8 cellular contexts compared by ENCODE assay signal in genomic region chr5:123511648-123512605, GRCh38. TPM values are rescaled to one million over a fixed set of nuclear protein-coding genes. Genes with fewer than 3 reads are reported as not detected.
A peak's percentile ranks its signal among the peaks of the same experiment; 100 is the strongest.
DNase-seq lines count a peak whose midpoint lies in the region; ATAC-seq and TF ChIP-seq lines count a peak whose summit lies in the region.

Gene CSNK1G3 (plus strand): TSS chr5:123512177. CDS start chr5:123545664, 33,487 bp downstream.

- TF ChIP-seq EP300 in Ishikawa (IDR thresholded peaks at IDR 0.05; ENCODE audit: borderline replicate concordance) = no peak

- TF ChIP-seq CTCF in epithelial cell of proximal tubule (conservative IDR thresholded peaks at IDR 0.05; ENCODE audit: low read depth, low read length) = no peak

- no peak for TF ChIP-seq RAD21 in Ishikawa (IDR thresholded peaks at IDR 0.05; ENCODE audit: low read depth)

- peak; percentile 95 for ATAC-seq in GM21576 (IDR thresholded peaks at IDR 0.05; ENCODE audit: unreplicated experiment)

- peaks cover 8% of the 10 kb centered on the region for H3K36me3 Mint-ChIP-seq in activated T-cell treated with anti-CD3 and anti-CD28 coated beads, Interleukin-2, amount 50 U/mL, for 24 hours (ENCODE audit: low read depth)

- H3K9me3 Mint-ChIP-seq in activated T-cell treated with anti-CD3 and anti-CD28 coated beads, Interleukin-2, amount 50 U/mL, for 24 hours = no peaks in the 10 kb centered on the region

- H3K4me3 Mint-ChIP-seq in activated T-cell treated with anti-CD3 and anti-CD28 coated beads, Interleukin-2, amount 50 U/mL, for 24 hours = peak within 1 kb of the TSS; percentile 98

- peak within 1 kb of the TSS; percentile 99 for H3K27ac Mint-ChIP-seq in activated T-cell treated with anti-CD3 and anti-CD28 coated beads, Interleukin-2, amount 50 U/mL, for 24 hours

- peak within 1 kb of the TSS; percentile 80 for H3K4me3 ChIP-seq in epithelial cell of proximal tubule (ENCODE audit: low read depth, low read length)

- DNase-seq in DMS153 treated with DMSO at 0.1 percent for 48 hours (lab: John Stamatoyannopoulos, UW; ENCODE audit: unreplicated experiment) (peak; percentile 63), epithelial cell of proximal tubule (ENCODE audit: low read depth) (peak; percentile 75), mucosa of gallbladder (ENCODE audit: low spot score) (peak; percentile 98)
- peak; percentile 89 for DNase-seq in activated T-cell treated with anti-CD3 and anti-CD28 coated beads, Interleukin-2, amount 50 U/mL, for 24 hours
- DNase-seq in stimulated activated CD8-positive, alpha-beta memory T cell treated with anti-CD3 and anti-CD28 coated beads, Interleukin-4, amount 100 ng/mL, for 4 hours (ENCODE audit: low read depth in 2 of 2, low spot score in 1 of 2) = peak; percentile 74 to 81

- H3K4me1 Mint-ChIP-seq in activated T-cell treated with anti-CD3 and anti-CD28 coated beads, Interleukin-2, amount 50 U/mL, for 24 hours (ENCODE audit: low read depth) = peaks cover 49% of the 10 kb centered on the region

- H3K27me3 Mint-ChIP-seq in activated T-cell treated with anti-CD3 and anti-CD28 coated beads, Interleukin-2, amount 50 U/mL, for 24 hours = peaks cover 6% of the 10 kb centered on the region

TF ChIP-seq in Ishikawa, 13 proteins besides CTCF, POLR2A, EP300 and RAD21:
- TF ChIP-seq TCF12 (IDR thresholded peaks at IDR 0.05; ENCODE audit: low read depth) (peak; percentile 64; the same call in 1 of the 2 replicates), TEAD4 (IDR thresholded peaks at IDR 0.05) (peak; percentile 55), CREB1 (IDR thresholded peaks at IDR 0.05; ENCODE audit: low read depth) (peak; percentile 28; the same call in 1 of the 2 replicates), NFIC (IDR thresholded peaks at IDR 0.05) (peak; percentile 24; the same call in 1 of the 2 replicates), USF1 (IDR thresholded peaks at IDR 0.05) (no peak), EGR1 (IDR thresholded peaks at IDR 0.05) (peak; percentile 30; the same call in 1 of the 2 replicates), YY1 (IDR thresholded peaks at IDR 0.05; ENCODE audit: low read depth) (peak; percentile 34; the same call in 1 of the 2 replicates), CEBPB (IDR thresholded peaks at IDR 0.05) (peak; percentile 31; the same call in 1 of the 2 replicates), TAF1 (IDR thresholded peaks at IDR 0.05; ENCODE audit: low read depth) (peak; percentile 96), ZBTB7A (IDR thresholded peaks at IDR 0.05; ENCODE audit: low read depth) (no peak), REST (IDR thresholded peaks at IDR 0.05; ENCODE audit: low read depth) (no peak), FOXM1 (IDR thresholded peaks at IDR 0.05; ENCODE audit: borderline replicate concordance, low read depth) (no peak), MAX (IDR thresholded peaks at IDR 0.05) (peak; percentile 57)

TF ChIP-seq in PFSK-1, 5 proteins besides CTCF, POLR2A, EP300 and RAD21:
- TF ChIP-seq FOXP2 (optimal IDR thresholded peaks at IDR 0.05; ENCODE audit: borderline replicate concordance, extremely low read depth, extremely low read length, insufficient read depth) (no peak), TAF1 (IDR thresholded peaks at IDR 0.05; ENCODE audit: borderline replicate concordance, insufficient read depth, low read length) (peak; percentile 98), REST (IDR thresholded peaks at IDR 0.05; ENCODE audit: insufficient read depth in 1 of 2, low read depth in 2 of 2, low read length in 2 of 2) (peak in 1 of 2 experiments; percentile 51; a peak in 1 of 4 replicates), SIN3A (IDR thresholded peaks at IDR 0.05; ENCODE audit: borderline replicate concordance, insufficient read depth, low read length) (0 out of 2 replicates have a peak, but pooled peaks have one; percentile 55), POLR2AphosphoS5 (IDR thresholded peaks at IDR 0.05; ENCODE audit: low read depth, low read length) (peak; percentile 98)
TF ChIP-seq in PFSK-1: peak in this region for 4.

RNA-seq across cellular contexts. Expression of gene CSNK1G3, which starts in this region (rescaled TPM):
- polyA plus RNA-seq in PFSK-1 (2012; ENCODE audit: insufficient read length, low read depth) = 27.2 TPM
- 25.5 and 29.8 TPM in 2 replicates for total RNA-seq in epithelial cell of proximal tubule
- 48.0 TPM for total RNA-seq in mucosa of gallbladder

Comparison
In these comparisons a context has a peak if more than half of its experiments do, and no peak if none do; other contexts are left out.
1. Peak in every context shown above with its lines: DNase-seq, ATAC-seq and H3K4me3 ChIP-seq.